In the genomic region with DNA sequence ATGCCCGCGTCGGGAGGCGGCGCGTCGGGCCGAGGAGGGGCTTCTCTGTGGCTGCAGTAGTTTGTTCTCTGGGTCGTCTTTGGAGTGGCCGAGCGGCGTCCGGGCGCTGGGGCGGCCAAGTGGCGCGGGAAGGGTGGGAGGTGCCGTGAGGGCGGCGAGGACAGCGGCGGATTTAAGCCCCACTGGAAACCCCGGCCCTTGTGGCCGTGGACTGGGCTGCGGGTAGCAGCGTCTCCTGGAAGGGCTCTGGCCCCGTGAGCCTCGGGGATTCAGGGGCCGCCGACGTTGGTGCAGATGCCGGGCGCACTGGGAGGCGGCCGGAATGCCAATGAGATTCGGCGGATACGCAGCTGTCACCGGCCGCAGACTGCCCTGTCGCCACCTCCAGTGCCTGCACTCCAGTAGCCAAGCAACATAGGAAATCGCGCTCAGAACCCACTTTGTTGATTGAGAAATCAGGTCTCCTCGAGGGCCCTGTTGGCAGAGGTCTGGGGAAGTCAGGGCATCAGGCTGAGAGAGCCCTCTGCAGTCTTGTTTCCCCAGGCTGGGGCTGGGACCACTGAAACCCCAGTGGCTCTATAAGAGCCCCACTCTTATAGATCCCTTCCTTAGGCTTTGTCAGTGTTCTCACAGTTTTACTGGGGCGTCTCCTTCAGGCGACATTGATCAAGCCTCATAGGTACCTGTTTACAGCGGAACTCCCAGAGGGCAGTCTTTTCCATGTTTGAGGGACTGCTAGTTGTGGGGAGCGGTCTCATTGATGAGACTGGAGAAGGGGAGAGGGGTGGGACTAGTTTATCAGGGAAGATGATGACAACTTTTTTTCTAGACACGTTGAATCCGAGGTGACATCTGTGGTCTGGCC, we compare ENCODE assay signal across 8 cellular contexts. TPM values are rescaled to one million over a fixed set of nuclear protein-coding genes. Genes with fewer than 3 reads are reported as not detected.
DNase-seq lines count a peak whose midpoint lies in the region; ATAC-seq and TF ChIP-seq lines count a peak whose summit lies in the region.

No MANE protein-coding gene starts in this region.

- H3K4me1 ChIP-seq in A673 (ENCODE audit: insufficient read depth, low read length, poor library complexity, severe bottlenecking), result peaks cover 14% of the 10 kb centered on the region

- POLR2A ChIA-PET in A673 (lab: Charles Lee; ENCODE audit: low non-redundant PET), result no interaction called here

- H3K4me1 Mint-ChIP-seq in central memory CD8-positive, alpha-beta T cell, result peaks cover 48% of the 10 kb centered on the region
- peaks cover 60% of the 10 kb centered on the region for H3K4me1 Mint-ChIP-seq in stimulated activated naive CD8-positive, alpha-beta T cell treated with anti-CD3 and anti-CD28 coated beads, Interleukin-15, amount 100 ng/mL, for 72 hours

- TF ChIP-seq CTCF in A673 (conservative IDR thresholded peaks at IDR 0.05; ENCODE audit: low read depth, low read length), result no peak

- intact Hi-C loops in A673 (cut with micrococcal nuclease; ENCODE audit: unreplicated experiment), result loop anchor here (5.0 kb wide), 1 partner anchor 60 kb away; a partner anchor contains a TSS

- no peaks in the 10 kb centered on the region for H3K27me3 ChIP-seq in A673 (replicated peaks; ENCODE audit: insufficient read depth, low read depth, low read length, poor library complexity)
- no peaks in the 10 kb centered on the region for H3K27me3 ChIP-seq in layer of hippocampus (ENCODE audit: control insufficient read depth, insufficient read depth, low read length)

- CTCF ChIA-PET in A673 (lab: Charles Lee), result no interaction called here

- H3K27ac ChIP-seq in A673 (ENCODE audit: low read depth, low read length, poor library complexity, severe bottlenecking) (peak overlapping the region; percentile 97), layer of hippocampus (ENCODE audit: low read depth, low read length) (peak overlapping the region; percentile 99)

- peaks cover 29% of the 10 kb centered on the region for H3K36me3 Mint-ChIP-seq in central memory CD8-positive, alpha-beta T cell (ENCODE audit: insufficient read depth)

- no peaks in the 10 kb centered on the region for H3K9me3 ChIP-seq in A673 (ENCODE audit: low read depth, low read length, poor library complexity, severe bottlenecking)

- peak overlapping the region; percentile 96 for H3K4me3 ChIP-seq in A673 (ENCODE audit: low read depth, low read length, poor library complexity, severe bottlenecking)

- DNase-seq in A673 (ENCODE audit: low spot score), result peak; percentile 5
- DNase-seq in RKO (ENCODE audit: low spot score), result peak; percentile 59
- peak; percentile 30 to 45 for DNase-seq in central memory CD8-positive, alpha-beta T cell (ENCODE audit: low spot score in 2 of 2)
- peak; percentile 17 to 33 for DNase-seq in stimulated activated naive CD8-positive, alpha-beta T cell treated with anti-CD3 and anti-CD28 coated beads, Interleukin-15, amount 100 ng/mL, for 72 hours
- DNase-seq in NCI-H2107 treated with DMSO at 0.1 percent for 48 hours (lab: John Stamatoyannopoulos, UW; ENCODE audit: unreplicated experiment), result no peak

- peak; percentile 2 for ATAC-seq in GM18499 (IDR thresholded peaks at IDR 0.05; ENCODE audit: insufficient read depth, unreplicated experiment)
- ATAC-seq in HG03066 (IDR thresholded peaks at IDR 0.05; ENCODE audit: low read depth, unreplicated experiment), result peak; percentile 11
- ATAC-seq in central memory CD8-positive, alpha-beta T cell (replicated peaks; ENCODE audit: extremely low read depth, poor library complexity, severe bottlenecking), result peak; percentile 7
- ATAC-seq in stimulated activated naive CD8-positive, alpha-beta T cell treated with anti-CD3 and anti-CD28 coated beads, Interleukin-15, amount 100 ng/mL, for 72 hours, result no peak

- H3K4me3 Mint-ChIP-seq in central memory CD8-positive, alpha-beta T cell, result peak overlapping the region; percentile 92
- H3K4me3 Mint-ChIP-seq in stimulated activated naive CD8-positive, alpha-beta T cell treated with anti-CD3 and anti-CD28 coated beads, Interleukin-15, amount 100 ng/mL, for 72 hours, result peak overlapping the region; percentile 84 to 93

- BruUV-seq in A673 (replicated peaks; lab: Mats Ljungman, UMichigan), result no TSS peak

- H3K27me3 Mint-ChIP-seq in central memory CD8-positive, alpha-beta T cell, result no peaks in the 10 kb centered on the region
- H3K27me3 Mint-ChIP-seq in stimulated activated naive CD8-positive, alpha-beta T cell treated with anti-CD3 and anti-CD28 coated beads, Interleukin-15, amount 100 ng/mL, for 72 hours, result no peaks in the 10 kb centered on the region

- H3K36me3 ChIP-seq in A673 (ENCODE audit: insufficient read depth, low read length, poor library complexity, severe bottlenecking), result peaks cover 10% of the 10 kb centered on the region

- H3K27ac Mint-ChIP-seq in central memory CD8-positive, alpha-beta T cell (ENCODE audit: low read depth), result peak overlapping the region; percentile 92
- H3K27ac Mint-ChIP-seq in stimulated activated naive CD8-positive, alpha-beta T cell treated with anti-CD3 and anti-CD28 coated beads, Interleukin-15, amount 100 ng/mL, for 72 hours, result peak overlapping the region; percentile 92 to 99

- H3K9me3 Mint-ChIP-seq in central memory CD8-positive, alpha-beta T cell, result no peaks in the 10 kb centered on the region
- H3K9me3 Mint-ChIP-seq in stimulated activated naive CD8-positive, alpha-beta T cell treated with anti-CD3 and anti-CD28 coated beads, Interleukin-15, amount 100 ng/mL, for 72 hours, result no peaks in the 10 kb centered on the region

RNA-seq across cellular contexts. Expression of a gene that starts 0.6 kb away (rescaled TPM):
- 13.7 and 14.0 TPM in 2 replicates for total RNA-seq in A673 (2021)

RNA-seq across cellular contexts. Expression of a gene that starts 12.0 kb away (rescaled TPM):
- 32.1 and 34.4 TPM in 2 replicates for total RNA-seq in A673 (2021)

RNA-seq across cellular contexts. Expression of a gene that starts 58.7 kb away (rescaled TPM):
- 9.6 and 11.6 TPM in 2 replicates for total RNA-seq in A673 (2021)
